7 cellular contexts compared by ENCODE assay signal in the genomic region with DNA sequence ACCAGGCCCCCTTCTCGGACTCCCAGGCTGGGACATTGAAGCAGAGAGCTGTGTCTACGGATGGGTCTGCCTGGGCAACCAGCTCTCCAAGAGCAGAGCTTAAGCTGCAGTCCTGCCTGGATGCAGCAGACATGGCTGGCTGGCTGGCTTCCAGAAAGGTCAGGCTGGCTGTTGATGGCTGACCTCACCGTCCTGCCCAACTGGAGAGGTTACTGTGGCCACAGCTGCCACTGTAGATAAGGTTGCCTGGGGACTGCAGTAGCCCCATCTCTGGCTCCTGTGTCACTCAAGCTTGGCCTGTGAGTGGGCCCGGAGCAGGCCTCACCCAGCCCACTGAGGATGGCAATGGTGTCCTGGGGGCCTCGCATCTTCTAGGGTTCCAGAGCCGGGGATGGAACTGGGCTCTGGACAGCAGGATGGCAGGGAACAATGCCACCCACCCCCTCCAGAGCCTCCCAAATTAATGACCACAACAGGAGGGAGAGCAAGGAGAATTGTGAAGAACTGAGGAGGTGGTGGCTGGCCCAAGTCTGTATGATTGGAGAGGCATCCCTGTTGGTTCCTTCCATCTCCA. TPM values are rescaled to one million over a fixed set of nuclear protein-coding genes. Genes with fewer than 3 reads are reported as not detected.
DNase-seq lines count a peak whose midpoint lies in the region; TF ChIP-seq lines count a peak whose summit lies in the region.

No MANE protein-coding gene starts in this region.

- H3K4me3 ChIP-seq in colonic mucosa (no peak overlapping the region), mesendoderm (ENCODE audit: low read length) (no peak overlapping the region), tibial nerve (no peak overlapping the region)

- H3K18ac ChIP-seq in mesendoderm (ENCODE audit: low read length) = no peak overlapping the region

- H4K5ac ChIP-seq in mesendoderm (ENCODE audit: low read length) = no peak overlapping the region

- no peaks in the 10 kb centered on the region for H3K4me1 Mint-ChIP-seq in glutamatergic neuron (ENCODE audit: low read depth, unreplicated experiment)

- no peak overlapping the region for H3K56ac ChIP-seq in mesendoderm (ENCODE audit: low read length)

- peak overlapping the region; percentile 54 for H3K27ac ChIP-seq in colonic mucosa
- H3K27ac ChIP-seq in mesendoderm (ENCODE audit: low read depth, low read length) = no peak overlapping the region
- peak overlapping the region; percentile 57 to 87 (median 74) for H3K27ac ChIP-seq in tibial nerve

- H3K9me3 Mint-ChIP-seq in glutamatergic neuron (ENCODE audit: unreplicated experiment) = peaks cover 4% of the 10 kb centered on the region

- H3K36me3 Mint-ChIP-seq in glutamatergic neuron (ENCODE audit: unreplicated experiment) = no peaks in the 10 kb centered on the region

- H4K8ac ChIP-seq in mesendoderm (ENCODE audit: low read depth, low read length) = no peak overlapping the region

- no peak overlapping the region for H3K27ac Mint-ChIP-seq in glutamatergic neuron (ENCODE audit: unreplicated experiment)

- H3K4me1 ChIP-seq in colonic mucosa (peaks cover 22% of the 10 kb centered on the region), mesendoderm (ENCODE audit: control insufficient read depth, low read depth, low read length) (no peaks in the 10 kb centered on the region), tibial nerve (peaks cover 0 to 24% (median 18%) of the 10 kb centered on the region in 4 donors)

- WGBS in mesendoderm (ENCODE audit: extremely low coverage, insufficient coverage, low lambda C conversion rate) = no CpG with 5 or more reads among the region's 6 CpGs
- WGBS in tibial nerve, 2 donors = 70 to 74% methylated on average over 6 of the region's 6 CpGs

- intact Hi-C loops in colonic mucosa (cut with DNase I) = no loop called here

- no peak overlapping the region for H2AK5ac ChIP-seq in mesendoderm (ENCODE audit: low read length)

- peaks cover 4% of the 10 kb centered on the region for H3K27me3 Mint-ChIP-seq in glutamatergic neuron (ENCODE audit: unreplicated experiment)

- H3K36me3 ChIP-seq in colonic mucosa (no peaks in the 10 kb centered on the region), mesendoderm (ENCODE audit: control insufficient read depth, insufficient read depth, low read length) (no peaks in the 10 kb centered on the region), tibial nerve (no peaks in the 10 kb centered on the region)

- H3K4me3 Mint-ChIP-seq in glutamatergic neuron (ENCODE audit: unreplicated experiment) = no peak overlapping the region

- no peaks in the 10 kb centered on the region for H3K79me1 ChIP-seq in mesendoderm (ENCODE audit: low read length)

- H3K4me2 ChIP-seq in mesendoderm (ENCODE audit: low read length) = no peak overlapping the region

- peak overlapping the region; percentile 35 for H3K23ac ChIP-seq in mesendoderm (ENCODE audit: low read length)

- no peak for TF ChIP-seq POLR2A in tibial nerve (IDR thresholded peaks at IDR 0.05)

- no peak overlapping the region for H2BK5ac ChIP-seq in mesendoderm (ENCODE audit: low read length)

- H3K9ac ChIP-seq in colonic mucosa (ENCODE audit: low read depth in 2 of 2, low read length in 2 of 2) (peak overlapping the region; percentile 13 to 27), mesendoderm (ENCODE audit: low read length) (no peak overlapping the region)

- peak; percentile 30 for DNase-seq in OCI-M2 (lab: John Stamatoyannopoulos, UW; ENCODE audit: unreplicated experiment)
- DNase-seq in colonic mucosa = no peak
- DNase-seq in mesendoderm = no peak
- DNase-seq in tibial nerve (ENCODE audit: low spot score in 2 of 2) = peak; percentile 42 to 61
- DNase-seq in HPDE6-E6E7 (ENCODE audit: extremely low spot score) = no peak
- no peak for DNase-seq in SW 1271 (lab: John Stamatoyannopoulos, UW)
- no peak for DNase-seq in glutamatergic neuron

- no peak overlapping the region for H2BK120ac ChIP-seq in mesendoderm (ENCODE audit: low read depth, low read length)

- H3K4ac ChIP-seq in mesendoderm (ENCODE audit: low read depth, low read length) = no peak overlapping the region

- no peak for TF ChIP-seq EP300 in tibial nerve (IDR thresholded peaks at IDR 0.05)

- no peak overlapping the region for H2BK15ac ChIP-seq in mesendoderm (replicated peaks; ENCODE audit: low read depth)

- H3K9me3 ChIP-seq in colonic mucosa (no peaks in the 10 kb centered on the region), tibial nerve (no peaks in the 10 kb centered on the region)

- TF ChIP-seq CTCF in colonic mucosa (IDR thresholded peaks at IDR 0.05) (no peak), tibial nerve (IDR thresholded peaks at IDR 0.05) (no peak), glutamatergic neuron (IDR thresholded peaks at IDR 0.05; ENCODE audit: partially characterized antibody, unreplicated experiment) (no peak)

- no peaks in the 10 kb centered on the region for H3K79me2 ChIP-seq in mesendoderm (ENCODE audit: control insufficient read depth, insufficient read depth, low read length)

- H3K27me3 ChIP-seq in colonic mucosa = no peaks in the 10 kb centered on the region
- H3K27me3 ChIP-seq in mesendoderm (ENCODE audit: insufficient read depth, low read length, poor library complexity) = no peaks in the 10 kb centered on the region
- H3K27me3 ChIP-seq in tibial nerve = no peaks in the 10 kb centered on the region

RNA-seq across cellular contexts. Expression of gene FOSL2, which starts 37.0 kb away (rescaled TPM):
- total RNA-seq in colonic mucosa (100 to 1,000 TPM in 1 of 2 donors, 10 to 100 TPM in 1; 74.2 to 142 TPM), tibial nerve (100 to 1,000 TPM; 141 to 207 (median 190) TPM), glutamatergic neuron (ENCODE audit: unreplicated experiment) (2.6 TPM)
- 4.6 TPM for polyA plus RNA-seq in mesendoderm (2013, experiment 1 of 2)
- 4.9 TPM for polyA plus RNA-seq in mesendoderm (2013, experiment 2 of 2)

Comparison
In these comparisons a context has a peak if more than half of its experiments do, and no peak if none do; other contexts are left out.
1. DNase-seq: peak in OCI-M2 (single experiment) and tibial nerve (2 of 2); none in colonic mucosa (single experiment), mesendoderm (single experiment), HPDE6-E6E7 (single experiment), SW 1271 (0 of 2) and glutamatergic neuron (single experiment).
2. RNA of gene FOSL2, which starts 37.0 kb away (total RNA-seq): 141 to 207 TPM in tibial nerve and 74.2 to 142 TPM in colonic mucosa; 2.6 TPM in glutamatergic neuron (single experiment); every median in the first group is over 10 times any median in the second.